In genomic region chr21:25734654-25735220, GRCh38 we compare ENCODE assay signal across 1 cellular context.
TF ChIP-seq lines count a peak whose summit lies in the region.

Gene ATP5PF, minus strand, starts transcription at chr21:25734904. Its CDS starts 5,110 bp downstream, at chr21:25729794.
Gene GABPA, plus strand, starts transcription at chr21:25734972. Its CDS starts 6,627 bp downstream, at chr21:25741599.

TF ChIP-seq in K562, 482 proteins besides CTCF, POLR2A, EP300 and RAD21 (continued from another document):
- TF ChIP-seq THAP7 (CRISPR knock-in tag; IDR thresholded peaks at IDR 0.05) (0 out of 2 replicates have a peak, but pooled peaks have one; percentile 19), ZC3H11A (IDR thresholded peaks at IDR 0.05; ENCODE audit: low read depth, low read length) (peak; percentile 81; the same call in 1 of the 2 replicates), RNF2 (IDR thresholded peaks at IDR 0.05) (peak; percentile 15; the same call in 1 of the 2 replicates), TFAP4 (CRISPR knock-in tag; IDR thresholded peaks at IDR 0.05; ENCODE audit: borderline replicate concordance) (peak; percentile 84; the same call in 1 of the 2 replicates), LCOR (CRISPR knock-in tag; IDR thresholded peaks at IDR 0.05) (peak; percentile 87), BCLAF1 (IDR thresholded peaks at IDR 0.05; ENCODE audit: borderline replicate concordance in 1 of 2, control insufficient read depth in 1 of 2, low read depth in 2 of 2, low read length in 1 of 2) (peak in 1 of 2 experiments; percentile 97; a peak in 2 of 4 replicates), ZKSCAN1 (IDR thresholded peaks at IDR 0.05; ENCODE audit: low read depth, low read length) (0 out of 2 replicates have a peak, but pooled peaks have one; percentile 37), SP1 (CRISPR knock-in tag; IDR thresholded peaks at IDR 0.05) (peak; percentile 97), ELF1 (tag; IDR thresholded peaks at IDR 0.05) (peak; percentile 96), CBX3 (IDR thresholded peaks at IDR 0.05; ENCODE audit: borderline replicate concordance in 1 of 2, low read length in 2 of 2) (peak in 1 of 2 experiments; percentile 58; a peak in 1 of 3 replicates), TAF15 (IDR thresholded peaks at IDR 0.05; ENCODE audit: low read depth, low read length) (no peak), ZNF143 (CRISPR knock-in tag; IDR thresholded peaks at IDR 0.05) (0 out of 2 replicates have a peak, but pooled peaks have one; percentile 84), THRA (IDR thresholded peaks at IDR 0.05) (no peak), ZNF124 (CRISPR knock-in tag; IDR thresholded peaks at IDR 0.05) (no peak), ELF2 (CRISPR knock-in tag; IDR thresholded peaks at IDR 0.05) (peak; percentile 88), KAT2B (IDR thresholded peaks at IDR 0.05; ENCODE audit: low read depth, low read length) (no peak), NFE2L1 (tag; IDR thresholded peaks at IDR 0.05; ENCODE audit: borderline replicate concordance, low read depth) (no peak), UBTF (IDR thresholded peaks at IDR 0.05; ENCODE audit: borderline replicate concordance in 1 of 2, low read depth in 2 of 2, low read length in 2 of 2) (peak in 1 of 2 experiments; percentile 86; a peak in 1 of 4 replicates), ARID4B (CRISPR knock-in tag; IDR thresholded peaks at IDR 0.05) (peak; percentile 58), ZNF639 (CRISPR knock-in tag; conservative IDR thresholded peaks at IDR 0.05 in 1 of 2, IDR thresholded peaks at IDR 0.05 in 1 of 2) (peak in 1 of 2 experiments; percentile 100; a peak in 2 of 4 replicates), SIX5 (IDR thresholded peaks at IDR 0.05; ENCODE audit: borderline replicate concordance in 1 of 2, insufficient read depth in 1 of 2, low read depth in 1 of 2, low read length in 2 of 2) (peak; percentile 50 to 59; a peak in 3 of 4 replicates), MXI1 (IDR thresholded peaks at IDR 0.05; ENCODE audit: low read depth, low read length) (0 out of 2 replicates have a peak, but pooled peaks have one; percentile 40), ZNF395 (CRISPR knock-in tag; IDR thresholded peaks at IDR 0.05) (peak; percentile 14; the same call in 1 of the 2 replicates), CXXC5 (CRISPR knock-in tag; IDR thresholded peaks at IDR 0.05) (peak; percentile 67), RCOR1 (IDR thresholded peaks at IDR 0.05; ENCODE audit: borderline replicate concordance in 1 of 2, low read depth in 2 of 2, low read length in 2 of 2) (peak in 1 of 2 experiments; percentile 44; a peak in 1 of 4 replicates), ZNF324 (CRISPR knock-in tag; IDR thresholded peaks at IDR 0.05) (no peak), KLF1 (tag; IDR thresholded peaks at IDR 0.05) (peak; percentile 89), ZNF766 (CRISPR knock-in tag; conservative IDR thresholded peaks at IDR 0.05) (peak; percentile 16; the same call in 1 of the 2 replicates)
